ENCODE assay signal across 9 cellular contexts in genomic region chrX:41449615-41450014, GRCh38. TPM values are rescaled to one million over a fixed set of nuclear protein-coding genes. Genes with fewer than 3 reads are reported as not detected.
A peak's percentile ranks its signal among the peaks of the same experiment; 100 is the strongest.
DNase-seq lines count a peak whose midpoint lies in the region; ATAC-seq, FAIRE-seq and TF ChIP-seq lines count a peak whose summit lies in the region.
"Had no signal": no experiment of that assay in that cellular context is flagged by ENCODE, and none has a peak within 500 bp of the region (broad histone marks: within the 10 kb centered on the region; RNA-seq: fewer than 3 reads in every experiment).

No MANE protein-coding gene starts in this region.

- intact Hi-C loops in right lobe of liver (cut with DNase I) (no loop called here), HepG2 (cut with micrococcal nuclease; ENCODE audit: unreplicated experiment) (no loop called here), stomach (cut with DNase I; ENCODE audit: low total_unique reads) (no loop called here)

- H4K20me1 ChIP-seq in HepG2 (ENCODE audit: insufficient read depth, low read length) (no peaks in the 10 kb centered on the region), OCI-LY1 (ENCODE audit: insufficient read depth, low read length) (no peaks in the 10 kb centered on the region)

- no peaks in the 10 kb centered on the region for H3K27me3 ChIP-seq in right lobe of liver
- H3K27me3 ChIP-seq in HepG2 (ENCODE audit: control insufficient read depth in 1 of 2, insufficient read depth in 2 of 2, low read length in 2 of 2) = no peaks in the 10 kb centered on the region
- no peaks in the 10 kb centered on the region for H3K27me3 ChIP-seq in OCI-LY1 (ENCODE audit: insufficient read depth, low read length)
- H3K27me3 ChIP-seq in stomach = no peaks in the 10 kb centered on the region

- in situ Hi-C loops in HepG2 (cut with HindIII; ENCODE audit: extremely low pct_ligation_motif_present, low pct_unique_long_range_greater_than_20kb) = no loop called here

- H3K79me2 ChIP-seq in HepG2 (ENCODE audit: insufficient read depth, low read length) (no peaks in the 10 kb centered on the region), OCI-LY1 (ENCODE audit: insufficient read depth, low read length) (no peaks in the 10 kb centered on the region)

- DNase-seq in right lobe of liver = no peak
- DNase-seq in HepG2 (ENCODE audit: low spot score) = no peak
- peak; percentile 72 for DNase-seq in fibroblast of mammary gland (ENCODE audit: low read depth)
- no peak for DNase-seq in stomach
- no peak for DNase-seq in NCI-H524 (lab: John Stamatoyannopoulos, UW)
- DNase-seq in caudate nucleus (lab: John Stamatoyannopoulos, UW) = no peak
- DNase-seq in activated CD4-positive, alpha-beta T cell treated with anti-CD3 and anti-CD28 coated beads for 4 hours = no peak

- H3K4me2 ChIP-seq in HepG2 (ENCODE audit: low read depth, low read length) (no peak overlapping the region), OCI-LY1 (ENCODE audit: low read length) (peak overlapping the region; percentile 68)

- no peak for TF ChIP-seq EP300 in HepG2 (IDR thresholded peaks at IDR 0.05; ENCODE audit: low read depth in 2 of 2, low read length in 2 of 2)
- TF ChIP-seq EP300 in HepG2 (CRISPR knock-in tag; IDR thresholded peaks at IDR 0.05; ENCODE audit: borderline replicate concordance) = no peak
- peak; percentile 23 for TF ChIP-seq EP300 in stomach (IDR thresholded peaks at IDR 0.05)

- TF ChIP-seq CTCF in right lobe of liver (IDR thresholded peaks at IDR 0.05) (no peak), HepG2 (CRISPR knock-in tag; IDR thresholded peaks at IDR 0.05) (no peak), OCI-LY1 (IDR thresholded peaks at IDR 0.05; ENCODE audit: low read length) (no peak), fibroblast of mammary gland (conservative IDR thresholded peaks at IDR 0.05; ENCODE audit: control insufficient read depth, insufficient read depth, low read depth, low read length) (no peak), stomach (IDR thresholded peaks at IDR 0.05) (no peak)

- CTCF ChIA-PET in HepG2 (lab: Yijun Ruan, JAX; ENCODE audit: low intra/inter-chr PET ratio, low total read pairs) = no interaction called here

- 55% methylated on average over 8 of the region's 8 CpGs for WGBS in right lobe of liver (ENCODE audit: insufficient coverage, low coverage, low lambda C conversion rate, missing lambda C conversion rate)
- WGBS in HepG2 (ENCODE audit: low lambda C conversion rate) = 46% methylated on average over 6 of the region's 8 CpGs
- WGBS in stomach, 5 donors = 2 to 48% (median 25%) methylated on average over 6 to 8 of the region's 8 CpGs

- no peak for TF ChIP-seq RAD21 in HepG2 (CRISPR knock-in tag; IDR thresholded peaks at IDR 0.05)

- no peak for FAIRE-seq in HepG2 (lab: Jason Lieb, UNC)

- no peak overlapping the region for H2AFZ ChIP-seq in HepG2 (ENCODE audit: low read length)
- peak overlapping the region; percentile 54 for H2AFZ ChIP-seq in OCI-LY1 (ENCODE audit: low read length)

- TF ChIP-seq POLR2A in right lobe of liver (IDR thresholded peaks at IDR 0.05) (no peak), HepG2 (IDR thresholded peaks at IDR 0.05; ENCODE audit: insufficient read depth in 1 of 2, low read depth in 2 of 2, low read length in 2 of 2) (no peak), stomach (IDR thresholded peaks at IDR 0.05) (no peak)

- no peaks in the 10 kb centered on the region; the same call in 1 of the 2 replicates for H3F3A ChIP-seq in OCI-LY1 (ENCODE audit: insufficient read depth, low read length)

- H3K4me3 ChIP-seq in right lobe of liver (no peak overlapping the region), HepG2 (replicated peaks in 1 of 3; ENCODE audit: insufficient read depth in 1 of 3, low read depth in 2 of 3, low read length in 3 of 3) (no peak overlapping the region), OCI-LY1 (ENCODE audit: low read depth, low read length, poor library complexity, severe bottlenecking) (peak overlapping the region; percentile 33), fibroblast of mammary gland (ENCODE audit: control insufficient read depth, low read depth, low read length) (peak overlapping the region; percentile 10), stomach (no peak overlapping the region)

- BruUV-seq in HepG2 (replicated peaks; lab: Mats Ljungman, UMichigan) = no TSS peak

- no peaks in the 10 kb centered on the region for H3K9me3 ChIP-seq in right lobe of liver
- no peaks in the 10 kb centered on the region for H3K9me3 ChIP-seq in HepG2 (ENCODE audit: low read length)
- no peaks in the 10 kb centered on the region for H3K9me3 ChIP-seq in OCI-LY1 (ENCODE audit: low read length)
- peaks cover 0 to 11% (median 2%) of the 10 kb centered on the region in 4 donors for H3K9me3 ChIP-seq in stomach

- H3K4me1 ChIP-seq in right lobe of liver = no peaks in the 10 kb centered on the region
- no peaks in the 10 kb centered on the region for H3K4me1 ChIP-seq in HepG2 (ENCODE audit: insufficient read depth, low read length)
- H3K4me1 ChIP-seq in OCI-LY1 (ENCODE audit: insufficient read depth, low read length, severe bottlenecking) = peaks cover 60% of the 10 kb centered on the region
- peaks cover 0 to 12% (median 0%) of the 10 kb centered on the region in 4 donors for H3K4me1 ChIP-seq in stomach

- no peaks in the 10 kb centered on the region for H3K9me2 ChIP-seq in OCI-LY1 (ENCODE audit: low read depth, low read length)

- H3K36me3 ChIP-seq in right lobe of liver = no peaks in the 10 kb centered on the region
- H3K36me3 ChIP-seq in HepG2 (replicated peaks in 1 of 2; ENCODE audit: control insufficient read depth in 1 of 2, insufficient read depth in 2 of 2, low read length in 2 of 2) = no peaks in the 10 kb centered on the region
- no peaks in the 10 kb centered on the region for H3K36me3 ChIP-seq in OCI-LY1 (ENCODE audit: insufficient read depth, low read length)
- H3K36me3 ChIP-seq in stomach = no peaks in the 10 kb centered on the region

- no peak overlapping the region for H3K27ac ChIP-seq in right lobe of liver
- no peak overlapping the region for H3K27ac ChIP-seq in HepG2 (ENCODE audit: extremely low read length, insufficient read depth, low read length)
- H3K27ac ChIP-seq in OCI-LY1 (ENCODE audit: low read depth, low read length, poor library complexity, severe bottlenecking) = peak overlapping the region; percentile 86
- peak overlapping the region in 4 of 5 donors; percentile 11 to 71 (median 32) for H3K27ac ChIP-seq in stomach
- no peak overlapping the region for H3K27ac ChIP-seq in caudate nucleus (ENCODE audit: low read depth, low read length)

- peak in 3 of 4 donors; percentile 26 to 51 (median 43) for ATAC-seq in right lobe of liver
- ATAC-seq in HepG2 = no peak

- H3K9ac ChIP-seq in HepG2 (ENCODE audit: insufficient read depth, low read depth, low read length) (no peak overlapping the region), OCI-LY1 (ENCODE audit: low read length) (peak overlapping the region; percentile 38; the same call in 1 of the 2 replicates)

- POLR2A ChIA-PET in HepG2 (lab: Yijun Ruan, JAX) = no interaction called here

TF ChIP-seq in HepG2, 621 proteins besides CTCF, POLR2A, EP300 and RAD21:
- TF ChIP-seq ZNF674 (CRISPR knock-in tag; IDR thresholded peaks at IDR 0.05; ENCODE audit: low read depth) (no peak), ZNF382 (CRISPR knock-in tag; IDR thresholded peaks at IDR 0.05; ENCODE audit: borderline replicate concordance) (no peak), FOXK2 (IDR thresholded peaks at IDR 0.05) (no peak), KAT7 (CRISPR knock-in tag; IDR thresholded peaks at IDR 0.05; ENCODE audit: borderline replicate concordance) (no peak), ADNP (CRISPR knock-in tag; IDR thresholded peaks at IDR 0.05) (no peak)

RNA-seq across cellular contexts. Expression of gene NYX, which starts 2.5 kb away (rescaled TPM):
- total RNA-seq in right lobe of liver (not detected), HepG2 (2016; rRNA removed; fragmentation: Illumina TruSeq; extraction: Trizol) (not detected in 2 replicates), stomach (not detected)
- total RNA-seq in HepG2 (2016; cell fraction: cytosol; rRNA removed; fragmentation: Illumina TruSeq; extraction: Trizol; ENCODE audit: low read depth) = not detected in 2 replicates
- not detected in 2 replicates for total RNA-seq in HepG2 (2016; cell fraction: insoluble cytoplasmic fraction; rRNA removed; fragmentation: Illumina TruSeq; extraction: Trizol)
- total RNA-seq in HepG2 (2016; cell fraction: membrane; rRNA removed; fragmentation: Illumina TruSeq; extraction: Trizol) = not detected in 2 replicates
- not detected in 2 replicates for total RNA-seq in HepG2 (2016; cell fraction: nucleus; rRNA removed; fragmentation: Illumina TruSeq; extraction: Trizol)
- polyA plus RNA-seq in HepG2 (2011; rRNA removed) (not detected in 2 replicates), stomach (not detected)
- polyA plus RNA-seq in HepG2 (2011; cell fraction: cytosol; rRNA removed) = not detected in 2 replicates
- not detected in 2 replicates for polyA plus RNA-seq in HepG2 (2011; cell fraction: nucleus; rRNA removed)
- polyA plus RNA-seq in HepG2 (2012) = not detected in 2 replicates
- polyA plus RNA-seq in HepG2 (2016; cell fraction: cytosol; fragmentation: Illumina TruSeq; extraction: Trizol; ENCODE audit: low read depth) = not detected in 2 replicates
- polyA plus RNA-seq in HepG2 (2016; cell fraction: insoluble cytoplasmic fraction; fragmentation: Illumina TruSeq; extraction: Trizol; ENCODE audit: low read depth) = not detected in 2 replicates
- polyA plus RNA-seq in HepG2 (2016; cell fraction: membrane; fragmentation: Illumina TruSeq; extraction: Trizol; ENCODE audit: low read depth) = not detected in 2 replicates
- not detected in 2 replicates for polyA plus RNA-seq in HepG2 (2016; cell fraction: nucleus; fragmentation: Illumina TruSeq; extraction: Trizol; ENCODE audit: insufficient read depth, low read depth)
- 0.10 TPM in 1 of 2 replicates, not detected in the other for polyA minus RNA-seq in HepG2 (2011; rRNA and poly(A)+ RNA removed; ENCODE audit: low replicate concordance)
- not detected in 2 replicates for polyA minus RNA-seq in HepG2 (2011; cell fraction: cytosol; rRNA and poly(A)+ RNA removed)
- not detected in 2 replicates for polyA minus RNA-seq in HepG2 (2011; cell fraction: nucleus; rRNA and poly(A)+ RNA removed)
- total RNA-seq: pulmonary artery endothelial cell had no signal

Comparison
In these comparisons a context has a peak if more than half of its experiments do, and no peak if none do; other contexts are left out.
1. H3K27ac ChIP-seq: peak in OCI-LY1 (single experiment) and stomach (4 of 5); none in right lobe of liver (0 of 3), HepG2 (single experiment) and caudate nucleus (single experiment).
2. H3K4me3 ChIP-seq: peak in OCI-LY1 (single experiment) and fibroblast of mammary gland (single experiment); none in right lobe of liver (0 of 3), HepG2 (0 of 3) and stomach (0 of 4).